35 cellular contexts compared by ENCODE assay signal in genomic region chr12:76888775-76889174, GRCh38.
"Had no signal": no experiment of that assay in that cellular context is flagged by ENCODE, and none has a peak within 500 bp of the region (broad histone marks: within the 10 kb centered on the region; RNA-seq: fewer than 3 reads in every experiment).

No MANE protein-coding gene starts in this region.

- DNase-seq: activated CD4-positive, alpha-beta memory T cell treated with anti-CD3 and anti-CD28 coated beads, Interleukin-2, amount 10 ng/mL, durations not matched to agents 7 days and 5 days; activated CD4-positive, alpha-beta T cell treated with anti-CD3 and anti-CD28 coated beads for 1 hour; activated CD4-positive, alpha-beta T cell treated with anti-CD3 and anti-CD28 coated beads for 36 hours; activated CD4-positive, alpha-beta T cell treated with anti-CD3 and anti-CD28 coated beads for 48 hours; activated CD4-positive, alpha-beta T cell treated with anti-CD3 and anti-CD28 coated beads, Interleukin-2, amount 10 ng/mL, durations not matched to agents 7 days and 5 days; activated CD4-positive, alpha-beta T cell treated with anti-CD3 and anti-CD28 coated beads, Interleukin-2, amount 50 U/mL, for 48 hours; activated CD4-positive, CD25-positive, alpha-beta regulatory T cell; activated CD8-positive, alpha-beta memory T cell treated with anti-CD3 and anti-CD28 coated beads for 24 hours; activated CD8-positive, alpha-beta memory T cell treated with anti-CD3 and anti-CD28 coated beads, Interleukin-2, amount 10 ng/mL, durations not matched to agents 7 days and 5 days; activated CD8-positive, alpha-beta memory T cell treated with anti-CD3 and anti-CD28 coated beads, Interleukin-2, amount 50 U/mL, for 48 hours; activated CD8-positive, alpha-beta T cell treated with anti-CD3 and anti-CD28 coated beads, Interleukin-2, amount 10 ng/mL, durations not matched to agents 7 days and 5 days; activated effector memory CD4-positive, alpha-beta T cell treated with Interleukin-2 at 50 U/mL for 16 hours; activated gamma-delta T cell treated with Interleukin-2 at 50 U/mL for 16 hours; activated naive CD4-positive, alpha-beta T cell; activated naive CD4-positive, alpha-beta T cell treated with anti-CD3 and anti-CD28 coated beads for 36 hours; activated naive CD4-positive, alpha-beta T cell treated with anti-CD3 and anti-CD28 coated beads, Interleukin-2, amount 50 U/mL, for 16 hours; activated naive CD8-positive, alpha-beta T cell treated with anti-CD3 and anti-CD28 coated beads for 36 hours; activated T-cell treated with anti-CD3 and anti-CD28 coated beads, Interleukin-2, amount 50 U/mL, for 24 hours; activated T-cell treated with anti-CD3 and anti-CD28 coated beads, Interleukin-2, amount 50 U/mL, for 48 hours; adrenal gland; amniotic stem cell; aorta; body of pancreas; central memory CD4-positive, alpha-beta T cell; T-helper 1 cell; T-helper 2 cell; T-helper 9 cell had no signal

- H3K36me3 Mint-ChIP-seq: activated CD8-positive, alpha-beta memory T cell treated with anti-CD3 and anti-CD28 coated beads, Interleukin-2, amount 10 ng/mL, durations not matched to agents 7 days and 5 days; activated naive CD4-positive, alpha-beta T cell treated with anti-CD3 and anti-CD28 coated beads, Interleukin-2, amount 50 U/mL, for 72 hours; activated naive CD8-positive, alpha-beta T cell treated with anti-CD3 and anti-CD28 coated beads for 36 hours had no signal

- H3K9me3 ChIP-seq: adrenal gland, body of pancreas had no signal

- H3K4me1 ChIP-seq: adrenal gland, body of pancreas had no signal

- ATAC-seq: activated CD4-positive, alpha-beta T cell treated with anti-CD3 and anti-CD28 coated beads for 36 hours; activated CD4-positive, CD25-positive, alpha-beta regulatory T cell treated with anti-CD3 and anti-CD28 coated beads, Interleukin-2, amount 50 U/mL, for 24 hours; activated CD8-positive, alpha-beta memory T cell treated with anti-CD3 and anti-CD28 coated beads, Interleukin-2, amount 10 ng/mL, durations not matched to agents 7 days and 5 days; activated CD8-positive, alpha-beta T cell treated with anti-CD3 and anti-CD28 coated beads, Interleukin-2, amount 10 ng/mL, durations not matched to agents 7 days and 5 days; activated naive CD4-positive, alpha-beta T cell treated with anti-CD3 and anti-CD28 coated beads, Interleukin-2, amount 50 U/mL, for 72 hours; body of pancreas had no signal

- H3K9me3 Mint-ChIP-seq: activated CD4-positive, alpha-beta memory T cell treated with anti-CD3 and anti-CD28 coated beads, Interleukin-2, amount 10 ng/mL, durations not matched to agents 7 days and 5 days; activated CD4-positive, alpha-beta T cell treated with anti-CD3 and anti-CD28 coated beads, Interleukin-2, amount 10 ng/mL, durations not matched to agents 7 days and 5 days; activated naive CD4-positive, alpha-beta T cell treated with anti-CD3 and anti-CD28 coated beads, Interleukin-2, amount 50 U/mL, for 72 hours; activated naive CD8-positive, alpha-beta T cell treated with anti-CD3 and anti-CD28 coated beads for 36 hours; activated T-cell treated with anti-CD3 and anti-CD28 coated beads, Interleukin-2, amount 50 U/mL, for 24 hours; activated T-helper 2 cell treated with anti-CD3 and anti-CD28 coated beads, Interferon-gamma antibody, Interleukin-2, Interleukin-4, amounts not matched to agents 10 μg/mL and 5 μg/mL and 100 μg/mL, durations not matched to agents 14 hours and 24 hours and 36 hours; T-helper 1 cell treated with Interleukin-12 subunit alpha and Interleukin-12 subunit beta and Interleukin-4 antibody, amounts not matched to agents 30 μg/mL and 1 μg/mL, for 36 hours; T-helper 2 cell treated with Interferon-gamma antibody and Interleukin-4, amounts not matched to agents 5 μg/mL and 100 μg/mL, for 36 hours had no signal

- H3K27ac Mint-ChIP-seq: activated CD4-positive, alpha-beta memory T cell treated with anti-CD3 and anti-CD28 coated beads, Interleukin-2, amount 10 ng/mL, durations not matched to agents 7 days and 5 days; activated CD4-positive, alpha-beta T cell treated with anti-CD3 and anti-CD28 coated beads for 36 hours; activated CD4-positive, alpha-beta T cell treated with anti-CD3 and anti-CD28 coated beads, Interleukin-2, amount 10 ng/mL, durations not matched to agents 7 days and 5 days; activated CD8-positive, alpha-beta memory T cell treated with anti-CD3 and anti-CD28 coated beads, Interleukin-2, amount 10 ng/mL, durations not matched to agents 7 days and 5 days; activated CD8-positive, alpha-beta T cell treated with anti-CD3 and anti-CD28 coated beads, Interleukin-2, amount 10 ng/mL, durations not matched to agents 7 days and 5 days; activated naive CD4-positive, alpha-beta T cell treated with anti-CD3 and anti-CD28 coated beads for 36 hours; activated naive CD4-positive, alpha-beta T cell treated with anti-CD3 and anti-CD28 coated beads, Interleukin-2, amount 50 U/mL, for 72 hours; activated naive CD8-positive, alpha-beta T cell treated with anti-CD3 and anti-CD28 coated beads for 36 hours; activated T-cell treated with anti-CD3 and anti-CD28 coated beads, Interleukin-2, amount 50 U/mL, for 24 hours; activated T-helper 2 cell treated with anti-CD3 and anti-CD28 coated beads, Interferon-gamma antibody, Interleukin-2, Interleukin-4, amounts not matched to agents 10 μg/mL and 5 μg/mL and 100 μg/mL, durations not matched to agents 14 hours and 24 hours and 36 hours; T-helper 1 cell treated with Interleukin-12 subunit alpha and Interleukin-12 subunit beta and Interleukin-4 antibody, amounts not matched to agents 30 μg/mL and 1 μg/mL, for 36 hours; T-helper 2 cell treated with Interferon-gamma antibody and Interleukin-4, amounts not matched to agents 5 μg/mL and 100 μg/mL, for 36 hours had no signal

- H3K27me3 ChIP-seq: adrenal gland, body of pancreas had no signal

- H3K4me1 Mint-ChIP-seq: activated CD4-positive, alpha-beta memory T cell treated with anti-CD3 and anti-CD28 coated beads, Interleukin-2, amount 10 ng/mL, durations not matched to agents 7 days and 5 days; activated CD8-positive, alpha-beta memory T cell treated with anti-CD3 and anti-CD28 coated beads, Interleukin-2, amount 10 ng/mL, durations not matched to agents 7 days and 5 days had no signal

- H3K4me3 ChIP-seq: adrenal gland, body of pancreas had no signal

- H3K27me3 Mint-ChIP-seq: activated CD4-positive, alpha-beta T cell treated with anti-CD3 and anti-CD28 coated beads, Interleukin-2, amount 10 ng/mL, durations not matched to agents 7 days and 5 days had no signal

- H3K4me3 Mint-ChIP-seq: activated CD4-positive, alpha-beta memory T cell treated with anti-CD3 and anti-CD28 coated beads, Interleukin-2, amount 10 ng/mL, durations not matched to agents 7 days and 5 days; activated CD4-positive, alpha-beta T cell treated with anti-CD3 and anti-CD28 coated beads for 36 hours; activated CD4-positive, alpha-beta T cell treated with anti-CD3 and anti-CD28 coated beads, Interleukin-2, amount 10 ng/mL, durations not matched to agents 7 days and 5 days; activated CD8-positive, alpha-beta memory T cell treated with anti-CD3 and anti-CD28 coated beads, Interleukin-2, amount 10 ng/mL, durations not matched to agents 7 days and 5 days; activated CD8-positive, alpha-beta T cell treated with anti-CD3 and anti-CD28 coated beads, Interleukin-2, amount 10 ng/mL, durations not matched to agents 7 days and 5 days; activated naive CD4-positive, alpha-beta T cell treated with anti-CD3 and anti-CD28 coated beads for 36 hours; activated naive CD8-positive, alpha-beta T cell treated with anti-CD3 and anti-CD28 coated beads for 36 hours; activated T-cell treated with anti-CD3 and anti-CD28 coated beads, Interleukin-2, amount 50 U/mL, for 24 hours; T-helper 1 cell treated with Interleukin-12 subunit alpha and Interleukin-12 subunit beta and Interleukin-4 antibody, amounts not matched to agents 30 μg/mL and 1 μg/mL, for 36 hours; T-helper 2 cell treated with Interferon-gamma antibody and Interleukin-4, amounts not matched to agents 5 μg/mL and 100 μg/mL, for 36 hours had no signal

- FAIRE-seq: astrocyte, TTC549 had no signal

- H3K36me3 ChIP-seq: adrenal gland had no signal

- H3K27ac ChIP-seq: adrenal gland, body of pancreas, VCaP had no signal
